In the genomic region with DNA sequence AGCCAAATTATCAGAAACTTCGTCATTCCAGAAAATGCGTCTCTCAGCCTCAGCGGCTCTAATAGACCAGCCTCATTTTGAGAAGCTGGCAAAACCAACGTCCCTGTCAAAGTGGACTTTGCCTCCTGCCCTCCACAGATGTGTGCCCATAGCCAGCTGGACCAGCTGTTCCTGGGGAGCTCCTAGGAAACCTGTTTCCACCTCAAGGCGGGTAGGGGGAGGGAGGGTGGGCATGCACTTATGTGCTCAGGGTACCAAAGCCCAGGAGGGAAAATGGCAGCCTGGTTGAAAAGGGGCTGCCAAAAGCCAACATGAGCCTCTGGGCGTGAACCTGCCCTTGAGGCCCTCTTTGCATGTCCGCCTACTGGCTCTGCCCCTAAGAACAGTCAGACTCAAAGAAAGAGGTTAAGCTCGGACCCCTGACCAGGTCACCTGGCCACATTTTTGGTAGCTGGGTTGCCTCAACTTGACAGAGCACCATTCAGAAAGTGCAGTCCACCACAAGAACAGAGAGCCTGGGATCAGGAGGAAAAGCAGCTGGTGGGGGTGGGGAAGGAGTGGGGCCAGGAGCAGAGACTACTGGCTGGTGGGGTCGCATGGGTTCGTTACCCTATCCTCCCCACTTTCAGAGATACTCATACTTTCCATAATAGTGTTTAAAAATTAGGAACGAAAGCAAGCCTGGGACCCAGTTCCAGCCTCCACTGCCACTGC, we compare ENCODE assay signal across 12 cellular contexts. TPM values are rescaled to one million over a fixed set of nuclear protein-coding genes. Genes with fewer than 3 reads are reported as not detected.
DNase-seq lines count a peak whose midpoint lies in the region; ATAC-seq, FAIRE-seq and TF ChIP-seq lines count a peak whose summit lies in the region.
"Had no signal": no experiment of that assay in that cellular context is flagged by ENCODE, and none has a peak within 500 bp of the region (broad histone marks: within the 10 kb centered on the region; RNA-seq: fewer than 3 reads in every experiment).

No MANE protein-coding gene starts in this region.

- H3K9ac ChIP-seq in colonic mucosa (ENCODE audit: low read depth in 2 of 2, low read length in 2 of 2) (peak overlapping the region; percentile 61 to 99), subcutaneous abdominal adipose tissue (ENCODE audit: low read length in 5 of 5) (peak overlapping the region in 3 of 5 donors; percentile 4 to 41 (median 37))

- H3K4me1 ChIP-seq in colonic mucosa = peaks cover 25% of the 10 kb centered on the region
- H3K4me1 ChIP-seq in lower lobe of right lung = peaks cover 74% of the 10 kb centered on the region
- H3K4me1 ChIP-seq in subcutaneous abdominal adipose tissue (ENCODE audit: control insufficient read depth in 5 of 5, insufficient read depth in 5 of 5, low read length in 5 of 5) = peaks cover 16 to 69% (median 54%) of the 10 kb centered on the region in 5 donors

- TF ChIP-seq CTCF in HFFc6 (IDR thresholded peaks at IDR 0.05) (no peak), colonic mucosa (IDR thresholded peaks at IDR 0.05) (no peak), lower lobe of right lung (IDR thresholded peaks at IDR 0.05) (no peak)

- H3K9me3 ChIP-seq in colonic mucosa (no peaks in the 10 kb centered on the region), lower lobe of right lung (no peaks in the 10 kb centered on the region), subcutaneous abdominal adipose tissue (ENCODE audit: control insufficient read depth in 5 of 5, low read length in 5 of 5) (no peaks in the 10 kb centered on the region)
- H3K9me3 ChIP-seq: SJCRH30 had no signal

- H3K36me3 ChIP-seq in colonic mucosa (no peaks in the 10 kb centered on the region), lower lobe of right lung (no peaks in the 10 kb centered on the region), subcutaneous abdominal adipose tissue (ENCODE audit: control insufficient read depth in 5 of 5, insufficient read depth in 5 of 5, low read length in 5 of 5) (no peaks in the 10 kb centered on the region)
- H3K36me3 ChIP-seq: SJCRH30 had no signal

- H3K4me3 ChIP-seq in colonic mucosa (no peak overlapping the region), lower lobe of right lung (no peak overlapping the region), subcutaneous abdominal adipose tissue (ENCODE audit: low read depth in 1 of 5, low read length in 5 of 5) (peak overlapping the region; percentile 4 to 88 (median 34))
- H3K4me3 ChIP-seq: SJCRH30 had no signal

- no peak for FAIRE-seq in urothelium cell line (lab: Jason Lieb, UNC)

- no peaks in the 10 kb centered on the region for H3K9me3 Mint-ChIP-seq in HFFc6

- no peaks in the 10 kb centered on the region for H3K27me3 ChIP-seq in colonic mucosa
- no peaks in the 10 kb centered on the region for H3K27me3 ChIP-seq in lower lobe of right lung (ENCODE audit: low read depth)
- H3K27me3 ChIP-seq in subcutaneous abdominal adipose tissue (ENCODE audit: control insufficient read depth in 5 of 5, insufficient read depth in 4 of 5, low read length in 5 of 5) = no peaks in the 10 kb centered on the region

- H3K27ac ChIP-seq in colonic mucosa (peak overlapping the region; percentile 92), lower lobe of right lung (peak overlapping the region; percentile 93), subcutaneous abdominal adipose tissue (ENCODE audit: low read depth, low read length) (peak overlapping the region; percentile 97)

- peak overlapping the region; percentile 99 for H3K27ac Mint-ChIP-seq in HFFc6
- H3K27ac Mint-ChIP-seq: activated CD4-positive, alpha-beta T cell treated with anti-CD3 and anti-CD28 coated beads for 36 hours had no signal

- ATAC-seq in lower lobe of right lung = no peak
- ATAC-seq in GM19467 (IDR thresholded peaks at IDR 0.05; ENCODE audit: unreplicated experiment) = no peak
- ATAC-seq: activated CD4-positive, alpha-beta T cell treated with anti-CD3 and anti-CD28 coated beads for 36 hours had no signal

- H3K4me1 Mint-ChIP-seq in HFFc6 (ENCODE audit: low read depth) = peaks cover 36% of the 10 kb centered on the region

- in situ Hi-C loops in ACHN (cut with HindIII; ENCODE audit: low pct_ligation_motif_present, low pct_unique_long_range_greater_than_20kb, low sequenced_read_pairs) = no loop called here

- H3K36me3 Mint-ChIP-seq in HFFc6 (ENCODE audit: low read depth) = no peaks in the 10 kb centered on the region

- peak overlapping the region; percentile 86 for H3K4me3 Mint-ChIP-seq in HFFc6
- H3K4me3 Mint-ChIP-seq: activated CD4-positive, alpha-beta T cell treated with anti-CD3 and anti-CD28 coated beads for 36 hours had no signal

- intact Hi-C loops in colonic mucosa (cut with DNase I) (no loop called here), lower lobe of right lung (cut with DNase I) (no loop called here)

- DNase-seq in HFFc6 = no peak
- DNase-seq in colonic mucosa = peak; percentile 64
- DNase-seq in lower lobe of right lung = peak; percentile 11
- no peak for DNase-seq in RKO (ENCODE audit: low spot score)
- DNase-seq in ACHN = no peak
- DNase-seq in urothelium cell line (ENCODE audit: low spot score) = no peak
- DNase-seq: activated CD4-positive, alpha-beta T cell treated with anti-CD3 and anti-CD28 coated beads for 36 hours; stimulated activated CD4-positive, alpha-beta T cell treated with anti-CD3 and anti-CD28 coated beads, Interleukin-12 subunit alpha, Interleukin-12 subunit beta, amount 100 ng/mL, for 4 hours; stimulated activated naive CD4-positive, alpha-beta T cell treated with Interleukin-2 at 50 U/mL for 16 hours had no signal

- peaks cover 9% of the 10 kb centered on the region for H3K27me3 Mint-ChIP-seq in HFFc6 (ENCODE audit: insufficient read depth)
- H3K27me3 Mint-ChIP-seq: activated CD4-positive, alpha-beta T cell treated with anti-CD3 and anti-CD28 coated beads for 36 hours had no signal

RNA-seq across cellular contexts. Expression of a gene that starts 3.5 kb away (rescaled TPM):
- 1 to 10 TPM; 4.3 to 5.7 (median 4.5) TPM for total RNA-seq in HFFc6 (2021; fragmentation: NEBNext Ultra II Directional; extraction: Animal tissue kit (Norgen Biotek cat#: 25700))
- total RNA-seq in colonic mucosa = 10 to 100 TPM; 22.1 to 29.2 TPM
- total RNA-seq in lower lobe of right lung = 24.9 TPM

RNA-seq across cellular contexts. Expression of a gene that starts 35.4 kb away (rescaled TPM):
- total RNA-seq in HFFc6 (2021; fragmentation: NEBNext Ultra II Directional; extraction: Animal tissue kit (Norgen Biotek cat#: 25700)) = 10 to 100 TPM; 15.7 to 21.7 (median 17.6) TPM
- total RNA-seq in colonic mucosa (10 to 100 TPM; 16.2 to 18.5 TPM), lower lobe of right lung (21.7 TPM)

RNA-seq across cellular contexts. Expression of a gene that starts 45.1 kb away (rescaled TPM):
- total RNA-seq in HFFc6 (2021; fragmentation: NEBNext Ultra II Directional; extraction: Animal tissue kit (Norgen Biotek cat#: 25700)) = 1 to 10 TPM in 2 of 6 experiments, under 1 TPM in 4; 0.47 to 1.0 (median 0.82) TPM
- total RNA-seq in colonic mucosa (10 to 100 TPM; 55.6 to 79.5 TPM), lower lobe of right lung (6.1 TPM)

Comparison
In these comparisons a context has a peak if more than half of its experiments do, and no peak if none do; other contexts are left out.
1. DNase-seq: peak in colonic mucosa (single experiment) and lower lobe of right lung (single experiment); none in HFFc6 (single experiment), RKO (single experiment), ACHN (single experiment) and urothelium cell line (single experiment).
2. H3K4me3 ChIP-seq: peak in subcutaneous abdominal adipose tissue (5 of 5); none in colonic mucosa (single experiment) and lower lobe of right lung (single experiment).
3. Peak in every context shown above with its lines, with median percentiles within 50 percentile points of each other: H3K27ac ChIP-seq.